8 cellular contexts compared by ENCODE assay signal in genomic region chr5:138178516-138179276, GRCh38. TPM values are rescaled to one million over a fixed set of nuclear protein-coding genes. Genes with fewer than 3 reads are reported as not detected.
DNase-seq lines count a peak whose midpoint lies in the region; ATAC-seq and TF ChIP-seq lines count a peak whose summit lies in the region.

A gene with protein sequence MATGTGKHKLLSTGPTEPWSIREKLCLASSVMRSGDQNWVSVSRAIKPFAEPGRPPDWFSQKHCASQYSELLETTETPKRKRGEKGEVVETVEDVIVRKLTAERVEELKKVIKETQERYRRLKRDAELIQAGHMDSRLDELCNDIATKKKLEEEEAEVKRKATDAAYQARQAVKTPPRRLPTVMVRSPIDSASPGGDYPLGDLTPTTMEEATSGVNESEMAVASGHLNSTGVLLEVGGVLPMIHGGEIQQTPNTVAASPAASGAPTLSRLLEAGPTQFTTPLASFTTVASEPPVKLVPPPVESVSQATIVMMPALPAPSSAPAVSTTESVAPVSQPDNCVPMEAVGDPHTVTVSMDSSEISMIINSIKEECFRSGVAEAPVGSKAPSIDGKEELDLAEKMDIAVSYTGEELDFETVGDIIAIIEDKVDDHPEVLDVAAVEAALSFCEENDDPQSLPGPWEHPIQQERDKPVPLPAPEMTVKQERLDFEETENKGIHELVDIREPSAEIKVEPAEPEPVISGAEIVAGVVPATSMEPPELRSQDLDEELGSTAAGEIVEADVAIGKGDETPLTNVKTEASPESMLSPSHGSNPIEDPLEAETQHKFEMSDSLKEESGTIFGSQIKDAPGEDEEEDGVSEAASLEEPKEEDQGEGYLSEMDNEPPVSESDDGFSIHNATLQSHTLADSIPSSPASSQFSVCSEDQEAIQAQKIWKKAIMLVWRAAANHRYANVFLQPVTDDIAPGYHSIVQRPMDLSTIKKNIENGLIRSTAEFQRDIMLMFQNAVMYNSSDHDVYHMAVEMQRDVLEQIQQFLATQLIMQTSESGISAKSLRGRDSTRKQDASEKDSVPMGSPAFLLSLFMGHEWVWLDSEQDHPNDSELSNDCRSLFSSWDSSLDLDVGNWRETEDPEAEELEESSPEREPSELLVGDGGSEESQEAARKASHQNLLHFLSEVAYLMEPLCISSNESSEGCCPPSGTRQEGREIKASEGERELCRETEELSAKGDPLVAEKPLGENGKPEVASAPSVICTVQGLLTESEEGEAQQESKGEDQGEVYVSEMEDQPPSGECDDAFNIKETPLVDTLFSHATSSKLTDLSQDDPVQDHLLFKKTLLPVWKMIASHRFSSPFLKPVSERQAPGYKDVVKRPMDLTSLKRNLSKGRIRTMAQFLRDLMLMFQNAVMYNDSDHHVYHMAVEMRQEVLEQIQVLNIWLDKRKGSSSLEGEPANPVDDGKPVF (minus strand): TSS chr5:138178630. CDS start chr5:138178614, 16 bp downstream.
TSS of gene KIF20A (plus strand) at chr5:138179112. CDS start at chr5:138179681, 569 bp downstream.

- H3K4me3 ChIP-seq in BLaER1 treated with 17β-estradiol and CSF1 and Interleukin-3, amounts not matched to agents 10 nM and 100 nM: peak within 1 kb of the TSS; percentile 81 to 99 (median 86)
- peak within 1 kb of the TSS; percentile 88 for H3K4me3 ChIP-seq in coronary artery

- CTCF ChIA-PET in activated CD4-positive, alpha-beta T cell treated with anti-CD3 and anti-CD28 coated beads for 36 hours (lab: Charles Lee): interaction anchor here (0.5 to 4.4 kb wide), 12 partner anchors 8 to 325 kb away, joined by 3 to 33 read pairs (median 4); partner anchors contain the start of genes CDC23, EGR1 and KDM3B

- peaks cover 0 to 57% (median 37%) of the 10 kb centered on the region in 11 experiments; a peak in 18 of 22 replicates for H4K20me1 ChIP-seq in BLaER1 treated with 17β-estradiol and CSF1 and Interleukin-3, amounts not matched to agents 10 nM and 100 nM

- H3K4me2 ChIP-seq in BLaER1 treated with 17β-estradiol and CSF1 and Interleukin-3, amounts not matched to agents 10 nM and 100 nM: peak within 1 kb of the TSS; percentile 88 to 98 (median 94)

- ATAC-seq in GM19324 (IDR thresholded peaks at IDR 0.05; ENCODE audit: low FRiP score, unreplicated experiment) (peak; percentile 90), HG03460 (IDR thresholded peaks at IDR 0.05; ENCODE audit: unreplicated experiment) (peak; percentile 83)
- ATAC-seq in activated CD4-positive, alpha-beta T cell treated with anti-CD3 and anti-CD28 coated beads for 36 hours: peak; percentile 93

- H3K36me3 Mint-ChIP-seq in activated CD4-positive, alpha-beta T cell treated with anti-CD3 and anti-CD28 coated beads for 36 hours (ENCODE audit: low read depth): peaks cover 41% of the 10 kb centered on the region

- no peaks in the 10 kb centered on the region for H3K27me3 Mint-ChIP-seq in activated CD4-positive, alpha-beta T cell treated with anti-CD3 and anti-CD28 coated beads for 36 hours

- peak; percentile 93 for DNase-seq in NCI-H524 treated with DMSO at 0.1 percent for 48 hours (lab: John Stamatoyannopoulos, UW)
- peak; percentile 96 for DNase-seq in activated CD4-positive, alpha-beta T cell treated with anti-CD3 and anti-CD28 coated beads for 36 hours
- peak; percentile 95 for DNase-seq in coronary artery (ENCODE audit: low spot score)
- peak; percentile 70 to 76 for DNase-seq in stimulated activated CD4-positive, alpha-beta T cell treated with anti-CD3 and anti-CD28 coated beads, Interleukin-1b, Interleukin-23, amount 100 ng/mL, for 4 hours (ENCODE audit: low read depth in 2 of 2)

- H3K9me3 Mint-ChIP-seq in activated CD4-positive, alpha-beta T cell treated with anti-CD3 and anti-CD28 coated beads for 36 hours (ENCODE audit: low read depth): no peaks in the 10 kb centered on the region

- intact Hi-C loops in activated CD4-positive, alpha-beta T cell treated with anti-CD3 and anti-CD28 coated beads for 36 hours (cut with DNase I, micrococcal nuclease): loop anchor here (1.0 to 5.0 kb wide), 15 partner anchors 35 to 1384 kb away; partner anchors contain the start of genes CDC23 (in 2 of the 2), CDC25C (in 2 of the 2), ETF1 (in 2 of the 2) and FAM13B (in 1 of the 2)

- H3K4me1 ChIP-seq in BLaER1 treated with 17β-estradiol and CSF1 and Interleukin-3, amounts not matched to agents 10 nM and 100 nM: peaks cover 26 to 39% (median 35%) of the 10 kb centered on the region in 10 experiments

- H3K27me3 ChIP-seq in BLaER1 treated with 17β-estradiol and CSF1 and Interleukin-3, amounts not matched to agents 10 nM and 100 nM: no peaks in the 10 kb centered on the region
- no peaks in the 10 kb centered on the region for H3K27me3 ChIP-seq in layer of hippocampus (ENCODE audit: control insufficient read depth, insufficient read depth, low read length)

- POLR2A ChIA-PET in activated CD4-positive, alpha-beta T cell treated with anti-CD3 and anti-CD28 coated beads for 36 hours (lab: Charles Lee): interaction anchor here (0.6 to 1.2 kb wide), 10 partner anchors 10 to 425 kb away, joined by 3 to 10 read pairs (median 4); partner anchors contain the start of genes CDC23, ETF1 and FAM53C

- H3K27ac Mint-ChIP-seq in activated CD4-positive, alpha-beta T cell treated with anti-CD3 and anti-CD28 coated beads for 36 hours: peak within 1 kb of the TSS; percentile 73

- peak within 1 kb of the TSS; percentile 71 to 96 (median 92) for H3K27ac ChIP-seq in BLaER1 treated with 17β-estradiol and CSF1 and Interleukin-3, amounts not matched to agents 10 nM and 100 nM
- peak within 1 kb of the TSS; percentile 76 to 88 for H3K27ac ChIP-seq in coronary artery
- peak within 1 kb of the TSS; percentile 87 for H3K27ac ChIP-seq in layer of hippocampus (ENCODE audit: low read depth, low read length)

- peaks cover 53 to 70% (median 66%) of the 10 kb centered on the region in 11 experiments for H3K36me3 ChIP-seq in BLaER1 treated with 17β-estradiol and CSF1 and Interleukin-3, amounts not matched to agents 10 nM and 100 nM

- H3K9me3 ChIP-seq in BLaER1 treated with 17β-estradiol and CSF1 and Interleukin-3, amounts not matched to agents 10 nM and 100 nM (replicated peaks in 1 of 11): no peaks in the 10 kb centered on the region

- peak within 1 kb of the TSS; percentile 86 to 95 (median 91) for H3K9ac ChIP-seq in BLaER1 treated with 17β-estradiol and CSF1 and Interleukin-3, amounts not matched to agents 10 nM and 100 nM

- H3K4me3 Mint-ChIP-seq in activated CD4-positive, alpha-beta T cell treated with anti-CD3 and anti-CD28 coated beads for 36 hours: no peak within 1 kb of the TSS

- TF ChIP-seq CTCF in coronary artery (IDR thresholded peaks at IDR 0.05): no peak

- peaks cover 16% of the 10 kb centered on the region for H3K4me1 Mint-ChIP-seq in activated CD4-positive, alpha-beta T cell treated with anti-CD3 and anti-CD28 coated beads for 36 hours

RNA-seq across cellular contexts. Expression of the first gene that starts in this region (rescaled TPM):
- total RNA-seq in activated CD4-positive, alpha-beta T cell treated with anti-CD3 and anti-CD28 coated beads for 36 hours: 10 to 100 TPM; 60.7 to 61.4 TPM

RNA-seq across cellular contexts. Expression of gene KIF20A, which starts in this region (rescaled TPM):
- total RNA-seq in activated CD4-positive, alpha-beta T cell treated with anti-CD3 and anti-CD28 coated beads for 36 hours: 10 to 100 TPM; 66.6 to 76.3 TPM

Comparison
In these comparisons a context has a peak if more than half of its experiments do, and no peak if none do; other contexts are left out.
1. Peak in every context shown above with its lines: DNase-seq, ATAC-seq, H3K4me3 ChIP-seq and H3K27ac ChIP-seq.